In genomic region chr18:8615397-8616025, GRCh38 we compare ENCODE assay signal across 9 cellular contexts. TPM values are rescaled to one million over a fixed set of nuclear protein-coding genes. Genes with fewer than 3 reads are reported as not detected.
DNase-seq lines count a peak whose midpoint lies in the region; ATAC-seq and TF ChIP-seq lines count a peak whose summit lies in the region.
"Had no signal": no experiment of that assay in that cellular context is flagged by ENCODE, and none has a peak within 500 bp of the region (broad histone marks: within the 10 kb centered on the region; RNA-seq: fewer than 3 reads in every experiment).

No MANE protein-coding gene starts in this region.

- H3K27me3 ChIP-seq in foreskin keratinocyte, result no peaks in the 10 kb centered on the region

- H3K36me3 Mint-ChIP-seq in T-helper 17 cell (ENCODE audit: low read depth), result peaks cover 2% of the 10 kb centered on the region

- H3K4me3 Mint-ChIP-seq in T-helper 17 cell, result no peak overlapping the region

- peaks cover 43% of the 10 kb centered on the region for H3K4me1 Mint-ChIP-seq in T-helper 17 cell

- H3K4me1 ChIP-seq in foreskin keratinocyte, result peaks cover 33% of the 10 kb centered on the region

- H3K27me3 Mint-ChIP-seq in T-helper 17 cell, result no peaks in the 10 kb centered on the region

- peak overlapping the region; percentile 74 for H3K27ac Mint-ChIP-seq in T-helper 17 cell

- no peaks in the 10 kb centered on the region for H3K9me3 ChIP-seq in T-helper 17 cell (ENCODE audit: control insufficient read depth, low read length, poor library complexity, severe bottlenecking)
- H3K9me3 ChIP-seq: thoracic aorta had no signal

- DNase-seq in Ammon's horn (ENCODE audit: low spot score), result peak; percentile 78
- DNase-seq in LHCN-M2 (ENCODE audit: low read depth), result peak; percentile 92
- DNase-seq in T-helper 17 cell, result no peak
- peak; percentile 61 to 79 for DNase-seq in foreskin keratinocyte
- DNase-seq in renal cortical epithelial cell (ENCODE audit: low read depth), result peak; percentile 85
- no peak for DNase-seq in activated CD4-positive, alpha-beta T cell treated with anti-CD3 and anti-CD28 coated beads, Interleukin-2, amount 50 U/mL, for 1 hour
- no peak for DNase-seq in retina

- ATAC-seq in T-helper 17 cell (no peak), foreskin keratinocyte (peak; percentile 90), HG03280 (IDR thresholded peaks at IDR 0.05; ENCODE audit: unreplicated experiment) (no peak)

- peak overlapping the region; percentile 66 for H3K27ac ChIP-seq in foreskin keratinocyte
- H3K27ac ChIP-seq: thoracic aorta had no signal

- TF ChIP-seq CTCF in foreskin keratinocyte (conservative IDR thresholded peaks at IDR 0.05), result no peak

RNA-seq across cellular contexts. Expression of gene RAB12, which starts 6.3 kb away (rescaled TPM):
- total RNA-seq in LHCN-M2 (2014; rRNA removed), result 46.4 and 53.0 TPM in 2 replicates
- polyA plus RNA-seq in LHCN-M2 (2012), result 20.3 TPM
- total RNA-seq in T-helper 17 cell, result 10 to 100 TPM; 15.8 to 16.5 TPM
- total RNA-seq in foreskin keratinocyte, result 43.5 and 45.4 TPM in 2 replicates
- 21.0 and 27.2 TPM in 2 replicates for polyA plus RNA-seq in foreskin keratinocyte
- total RNA-seq in renal cortical epithelial cell, result 58.4 and 72.8 TPM in 2 replicates

Comparison
In these comparisons a context has a peak if more than half of its experiments do, and no peak if none do; other contexts are left out.
1. DNase-seq: peak in Ammon's horn (single experiment), LHCN-M2 (single experiment), foreskin keratinocyte (2 of 2) and renal cortical epithelial cell (single experiment); none in T-helper 17 cell (0 of 3), activated CD4-positive, alpha-beta T cell treated with anti-CD3 and anti-CD28 coated beads, Interleukin-2, amount 50 U/mL, for 1 hour (single experiment) and retina (single experiment).